In the genomic region with DNA sequence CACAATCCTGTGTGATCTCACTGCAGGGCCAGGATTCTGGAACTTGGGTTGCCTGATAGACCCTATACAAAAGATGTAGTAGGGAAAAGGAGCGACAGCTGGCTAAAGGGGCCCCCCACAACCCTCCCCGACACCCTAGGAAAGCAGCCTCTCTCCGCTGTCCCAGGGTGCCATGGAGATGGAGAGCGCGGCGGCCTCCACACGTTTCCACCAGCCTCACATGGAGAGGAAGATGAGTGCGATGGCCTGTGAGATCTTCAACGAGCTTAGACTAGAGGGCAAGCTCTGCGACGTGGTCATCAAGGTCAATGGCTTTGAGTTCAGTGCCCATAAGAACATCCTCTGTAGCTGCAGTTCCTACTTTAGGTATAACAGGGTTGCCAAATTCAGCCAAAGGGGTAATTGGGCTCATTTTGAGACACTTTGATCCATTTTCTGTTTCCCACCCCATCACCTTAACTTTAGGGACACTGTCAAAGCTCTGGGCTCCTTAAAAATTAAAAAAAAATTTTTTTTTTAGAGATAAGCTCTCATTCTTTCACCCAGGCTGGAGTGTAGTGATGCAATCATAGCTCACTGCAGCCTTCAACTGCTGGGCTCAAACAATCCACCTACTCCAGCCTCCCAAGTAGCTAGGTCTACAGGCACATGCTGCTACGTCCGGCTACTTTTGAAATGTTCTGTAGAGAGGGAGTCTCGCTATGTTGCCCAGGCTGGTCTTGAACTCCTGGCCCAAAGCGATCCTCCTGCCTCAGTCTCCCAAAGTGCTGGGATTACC, we compare ENCODE assay signal across 10 cellular contexts. TPM values are rescaled to one million over a fixed set of nuclear protein-coding genes. Genes with fewer than 3 reads are reported as not detected.
DNase-seq lines count a peak whose midpoint lies in the region; ATAC-seq, FAIRE-seq and TF ChIP-seq lines count a peak whose summit lies in the region.
"Had no signal": no experiment of that assay in that cellular context is flagged by ENCODE, and none has a peak within 500 bp of the region (broad histone marks: within the 10 kb centered on the region; RNA-seq: fewer than 3 reads in every experiment).

A gene (plus strand): TSS at position 65 of the 778 bp plus-strand sequence. CDS start 108 bp downstream, at position 173.

- H3K4me3 ChIP-seq in mesodermal cell (ENCODE audit: extremely low read depth, insufficient read depth, low read length, poor library complexity, severe bottlenecking) = peak within 1 kb of the TSS; percentile 79
- H3K4me3 ChIP-seq in thoracic aorta = peak within 1 kb of the TSS; percentile 99

- no peak for FAIRE-seq in urothelium cell line (lab: Jason Lieb, UNC)

- CTCF ChIA-PET in activated naive CD4-positive, alpha-beta T cell treated with anti-CD3 and anti-CD28 coated beads for 36 hours (lab: Charles Lee) = interaction anchor here (0.6 to 1.0 kb wide), 2 partner anchors 14 to 894 kb away, joined by 3 to 5 read pairs; no protein-coding TSS in a partner anchor

- H3K27me3 ChIP-seq in thoracic aorta (replicated peaks; ENCODE audit: insufficient read depth) = no peaks in the 10 kb centered on the region
- H3K27me3 ChIP-seq: adrenal gland had no signal

- TF ChIP-seq CTCF in thoracic aorta (IDR thresholded peaks at IDR 0.05) = no peak

- H3K36me3 ChIP-seq in mesodermal cell (ENCODE audit: control insufficient read depth, insufficient read depth, low read length) = peaks cover 7% of the 10 kb centered on the region
- H3K36me3 ChIP-seq in thoracic aorta = no peaks in the 10 kb centered on the region
- H3K36me3 ChIP-seq: adrenal gland had no signal

- no peak within 1 kb of the TSS for H3K27ac ChIP-seq in mesodermal cell (ENCODE audit: low read depth, low read length, severe bottlenecking)
- H3K27ac ChIP-seq in thoracic aorta = peak within 1 kb of the TSS in 1 of 2 donors; percentile 58

- no peaks in the 10 kb centered on the region for H3K36me3 Mint-ChIP-seq in activated naive CD4-positive, alpha-beta T cell treated with anti-CD3 and anti-CD28 coated beads for 36 hours (ENCODE audit: low read depth)
- peaks cover 7% of the 10 kb centered on the region for H3K36me3 Mint-ChIP-seq in activated naive CD8-positive, alpha-beta T cell treated with anti-CD3 and anti-CD28 coated beads for 36 hours

- no peaks in the 10 kb centered on the region for H3K9me3 ChIP-seq in mesodermal cell (ENCODE audit: control insufficient read depth, low read length)
- no peaks in the 10 kb centered on the region for H3K9me3 ChIP-seq in thoracic aorta
- H3K9me3 ChIP-seq: adrenal gland had no signal

- intact Hi-C loops in activated naive CD4-positive, alpha-beta T cell treated with anti-CD3 and anti-CD28 coated beads for 36 hours (cut with micrococcal nuclease) = loop anchor here (2.0 kb wide), 1 partner anchor 27 kb away; a partner anchor contains a TSS

- no peak within 1 kb of the TSS for H3K27ac Mint-ChIP-seq in activated naive CD4-positive, alpha-beta T cell treated with anti-CD3 and anti-CD28 coated beads for 36 hours
- peak within 1 kb of the TSS; percentile 60 for H3K27ac Mint-ChIP-seq in activated naive CD8-positive, alpha-beta T cell treated with anti-CD3 and anti-CD28 coated beads for 36 hours

- H3K4me1 Mint-ChIP-seq in activated naive CD4-positive, alpha-beta T cell treated with anti-CD3 and anti-CD28 coated beads for 36 hours (ENCODE audit: low read depth) = peaks cover 16% of the 10 kb centered on the region
- H3K4me1 Mint-ChIP-seq in activated naive CD8-positive, alpha-beta T cell treated with anti-CD3 and anti-CD28 coated beads for 36 hours = peaks cover 14% of the 10 kb centered on the region

- DNase-seq in activated naive CD4-positive, alpha-beta T cell treated with anti-CD3 and anti-CD28 coated beads for 36 hours = no peak
- no peak for DNase-seq in activated naive CD4-positive, alpha-beta T cell treated with anti-CD3 and anti-CD28 coated beads, Interleukin-2, amount 50 U/mL, for 16 hours
- no peak for DNase-seq in activated naive CD8-positive, alpha-beta T cell treated with anti-CD3 and anti-CD28 coated beads for 36 hours
- no peak for DNase-seq in thoracic aorta (ENCODE audit: low spot score)
- no peak for DNase-seq in KG1 (lab: John Stamatoyannopoulos, UW)
- no peak for DNase-seq in urothelium cell line (ENCODE audit: low spot score)
- DNase-seq: adrenal gland, NCI-H1105 treated with DMSO at 0.1 percent for 48 hours had no signal

- H3K9me3 Mint-ChIP-seq in activated naive CD4-positive, alpha-beta T cell treated with anti-CD3 and anti-CD28 coated beads for 36 hours = no peaks in the 10 kb centered on the region
- no peaks in the 10 kb centered on the region for H3K9me3 Mint-ChIP-seq in activated naive CD8-positive, alpha-beta T cell treated with anti-CD3 and anti-CD28 coated beads for 36 hours

- ATAC-seq in thoracic aorta (ENCODE audit: insufficient number of reproducible peaks, low FRiP score, low read depth) = no peak
- no peak for ATAC-seq in GM21515 (IDR thresholded peaks at IDR 0.05; ENCODE audit: unreplicated experiment)

- 94 to 100% methylated on average over 8 to 14 of the region's 15 CpGs for WGBS in mesodermal cell (ENCODE audit: insufficient coverage in 2 of 2), 2 experiments

- H3K4me1 ChIP-seq in mesodermal cell (ENCODE audit: control insufficient read depth, insufficient read depth, low read length, poor library complexity, severe bottlenecking) (no peaks in the 10 kb centered on the region), thoracic aorta (ENCODE audit: control insufficient read depth in 1 of 2, low read depth in 2 of 2) (peaks cover 5 to 17% of the 10 kb centered on the region in 2 donors)

- no peaks in the 10 kb centered on the region for H3K27me3 Mint-ChIP-seq in activated naive CD4-positive, alpha-beta T cell treated with anti-CD3 and anti-CD28 coated beads for 36 hours (ENCODE audit: low read depth)
- no peaks in the 10 kb centered on the region for H3K27me3 Mint-ChIP-seq in activated naive CD8-positive, alpha-beta T cell treated with anti-CD3 and anti-CD28 coated beads for 36 hours

- H3K4me3 Mint-ChIP-seq in activated naive CD4-positive, alpha-beta T cell treated with anti-CD3 and anti-CD28 coated beads for 36 hours = peak within 1 kb of the TSS; percentile 80
- H3K4me3 Mint-ChIP-seq in activated naive CD8-positive, alpha-beta T cell treated with anti-CD3 and anti-CD28 coated beads for 36 hours = peak within 1 kb of the TSS; percentile 87

RNA-seq across cellular contexts. Expression of the gene that starts here (rescaled TPM):
- total RNA-seq in activated naive CD4-positive, alpha-beta T cell treated with anti-CD3 and anti-CD28 coated beads for 36 hours = not detected
- under 1 TPM; 0.19 to 0.30 TPM for total RNA-seq in activated naive CD8-positive, alpha-beta T cell treated with anti-CD3 and anti-CD28 coated beads for 36 hours
- 0.41 TPM for polyA plus RNA-seq in mesodermal cell (2013, experiment 1 of 2)
- polyA plus RNA-seq in mesodermal cell (2013, experiment 2 of 2) = not detected
- total RNA-seq in thoracic aorta = not detected
